8 cellular contexts compared by ENCODE assay signal in genomic region chr14:24605435-24606190, GRCh38.
DNase-seq lines count a peak whose midpoint lies in the region; ATAC-seq and TF ChIP-seq lines count a peak whose summit lies in the region.

No MANE protein-coding gene starts in this region.

- DNase-seq in SIG-M5 treated with dmso at 0.1 percent for 504 hours (lab: John Stamatoyannopoulos, UW; ENCODE audit: unreplicated experiment) (peak; percentile 16), SIG-M5 (lab: John Stamatoyannopoulos, UW) (no peak), NCI-H69 (lab: John Stamatoyannopoulos, UW) (peak; percentile 36), fibroblast of pulmonary artery (ENCODE audit: low read depth) (peak; percentile 3), NCI-H146 (lab: John Stamatoyannopoulos, UW) (no peak)
- DNase-seq in activated CD8-positive, alpha-beta memory T cell treated with anti-CD3 and anti-CD28 coated beads, Interleukin-2, amount 50 U/mL, for 4 hours, result peak; percentile 73
- peak; percentile 39 to 49 for DNase-seq in stimulated activated CD4-positive, alpha-beta T cell treated with anti-CD3 and anti-CD28 coated beads, Interleukin-15, amount 100 ng/mL, for 1 hour (ENCODE audit: low read depth in 1 of 2, low spot score in 1 of 2)

- no peak overlapping the region for H3K4me3 ChIP-seq in fibroblast of pulmonary artery (replicated peaks; ENCODE audit: low read depth, low read length)

- peak; percentile 53 for TF ChIP-seq CTCF in fibroblast of pulmonary artery (IDR thresholded peaks at IDR 0.05; ENCODE audit: low read length, missing control alignments)

- peak; percentile 85 for ATAC-seq in HG02798 (IDR thresholded peaks at IDR 0.05; ENCODE audit: poor library complexity, unreplicated experiment)

Comparison
In these comparisons a context has a peak if more than half of its experiments do, and no peak if none do; other contexts are left out.
1. DNase-seq: peak in SIG-M5 treated with dmso at 0.1 percent for 504 hours (single experiment), NCI-H69 (single experiment), activated CD8-positive, alpha-beta memory T cell treated with anti-CD3 and anti-CD28 coated beads, Interleukin-2, amount 50 U/mL, for 4 hours (single experiment), fibroblast of pulmonary artery (single experiment) and stimulated activated CD4-positive, alpha-beta T cell treated with anti-CD3 and anti-CD28 coated beads, Interleukin-15, amount 100 ng/mL, for 1 hour (2 of 2); none in SIG-M5 (single experiment) and NCI-H146 (single experiment).